1 cellular context compared by ENCODE assay signal in genomic region chr1:20480261-20481157, GRCh38.
TF ChIP-seq lines count a peak whose summit lies in the region.

No MANE protein-coding gene starts in this region.

TF ChIP-seq in HepG2, 621 proteins besides CTCF, POLR2A, EP300 and RAD21 (continued from another document and continues in another):
- TF ChIP-seq ZSCAN12 (CRISPR knock-in tag; IDR thresholded peaks at IDR 0.05) = no peak
- peak; percentile 97 for TF ChIP-seq NCOA2 (CRISPR knock-in tag; IDR thresholded peaks at IDR 0.05)
- TF ChIP-seq ZNF432 (CRISPR knock-in tag; IDR thresholded peaks at IDR 0.05; ENCODE audit: borderline replicate concordance) = no peak
- peak; percentile 74 for TF ChIP-seq TCF7 (IDR thresholded peaks at IDR 0.05; ENCODE audit: low read depth)
- no peak for TF ChIP-seq PRMT3 (CRISPR knock-in tag; IDR thresholded peaks at IDR 0.05; ENCODE audit: borderline replicate concordance, low read depth)
- TF ChIP-seq ZNF580 (CRISPR knock-in tag; IDR thresholded peaks at IDR 0.05; ENCODE audit: borderline replicate concordance, low read depth) = peak; percentile 68; the same call in 1 of the 2 replicates
- TF ChIP-seq ISL2 (CRISPR knock-in tag; IDR thresholded peaks at IDR 0.05) = peak; percentile 85
- no peak for TF ChIP-seq NONO (IDR thresholded peaks at IDR 0.05)
- peak; percentile 69 for TF ChIP-seq NONO (CRISPR knock-in tag; conservative IDR thresholded peaks at IDR 0.05)
- TF ChIP-seq ZNF83 (CRISPR knock-in tag; IDR thresholded peaks at IDR 0.05; ENCODE audit: borderline replicate concordance) = no peak
- no peak for TF ChIP-seq ZNF7 (CRISPR knock-in tag; IDR thresholded peaks at IDR 0.05)
- no peak for TF ChIP-seq RNF2 (conservative IDR thresholded peaks at IDR 0.05; ENCODE audit: low read depth)
- TF ChIP-seq FOXK1 (CRISPR knock-in tag; IDR thresholded peaks at IDR 0.05; ENCODE audit: borderline replicate concordance, low read depth) = peak; percentile 55; the same call in 1 of the 2 replicates
- no peak for TF ChIP-seq BRF2 (CRISPR knock-in tag; IDR thresholded peaks at IDR 0.05)
- TF ChIP-seq, protein P1, sequence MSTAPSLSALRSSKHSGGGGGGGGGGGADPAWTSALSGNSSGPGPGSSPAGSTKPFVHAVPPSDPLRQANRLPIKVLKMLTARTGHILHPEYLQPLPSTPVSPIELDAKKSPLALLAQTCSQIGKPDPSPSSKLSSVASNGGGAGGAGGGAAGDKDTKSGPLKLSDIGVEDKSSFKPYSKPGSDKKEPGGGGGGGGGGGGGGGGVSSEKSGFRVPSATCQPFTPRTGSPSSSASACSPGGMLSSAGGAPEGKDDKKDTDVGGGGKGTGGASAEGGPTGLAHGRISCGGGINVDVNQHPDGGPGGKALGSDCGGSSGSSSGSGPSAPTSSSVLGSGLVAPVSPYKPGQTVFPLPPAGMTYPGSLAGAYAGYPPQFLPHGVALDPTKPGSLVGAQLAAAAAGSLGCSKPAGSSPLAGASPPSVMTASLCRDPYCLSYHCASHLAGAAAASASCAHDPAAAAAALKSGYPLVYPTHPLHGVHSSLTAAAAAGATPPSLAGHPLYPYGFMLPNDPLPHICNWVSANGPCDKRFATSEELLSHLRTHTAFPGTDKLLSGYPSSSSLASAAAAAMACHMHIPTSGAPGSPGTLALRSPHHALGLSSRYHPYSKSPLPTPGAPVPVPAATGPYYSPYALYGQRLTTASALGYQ (CRISPR knock-in tag; IDR thresholded peaks at IDR 0.05) = peak; percentile 86
- peak; percentile 95; the same call in 1 of the 2 replicates for TF ChIP-seq MIER3 (CRISPR knock-in tag; IDR thresholded peaks at IDR 0.05; ENCODE audit: borderline replicate concordance)
- no peak for TF ChIP-seq ZNF850 (CRISPR knock-in tag; conservative IDR thresholded peaks at IDR 0.05)
- no peak for TF ChIP-seq GABPA (IDR thresholded peaks at IDR 0.05; ENCODE audit: low read depth, low read length)
- peak; percentile 64 for TF ChIP-seq GABPA (CRISPR knock-in tag; IDR thresholded peaks at IDR 0.05; ENCODE audit: low read depth)
- no peak for TF ChIP-seq NPAS2 (CRISPR knock-in tag; IDR thresholded peaks at IDR 0.05; ENCODE audit: borderline replicate concordance)
- TF ChIP-seq GPN1 (CRISPR knock-in tag; IDR thresholded peaks at IDR 0.05; ENCODE audit: borderline replicate concordance) = no peak
- peak; percentile 94 for TF ChIP-seq PITX1 (CRISPR knock-in tag; IDR thresholded peaks at IDR 0.05)
- TF ChIP-seq ATRX (CRISPR knock-in tag; IDR thresholded peaks at IDR 0.05; ENCODE audit: borderline replicate concordance) = no peak
- TF ChIP-seq ETV5 (CRISPR knock-in tag; IDR thresholded peaks at IDR 0.05; ENCODE audit: borderline replicate concordance) = peak; percentile 70; the same call in 1 of the 2 replicates
- no peak for TF ChIP-seq SNAPC2 (CRISPR knock-in tag; IDR thresholded peaks at IDR 0.05)
- no peak for TF ChIP-seq ARNT (IDR thresholded peaks at IDR 0.05)
- peak; percentile 83 for TF ChIP-seq FOXA3 (CRISPR knock-in tag; IDR thresholded peaks at IDR 0.05)
- TF ChIP-seq, protein P2, sequence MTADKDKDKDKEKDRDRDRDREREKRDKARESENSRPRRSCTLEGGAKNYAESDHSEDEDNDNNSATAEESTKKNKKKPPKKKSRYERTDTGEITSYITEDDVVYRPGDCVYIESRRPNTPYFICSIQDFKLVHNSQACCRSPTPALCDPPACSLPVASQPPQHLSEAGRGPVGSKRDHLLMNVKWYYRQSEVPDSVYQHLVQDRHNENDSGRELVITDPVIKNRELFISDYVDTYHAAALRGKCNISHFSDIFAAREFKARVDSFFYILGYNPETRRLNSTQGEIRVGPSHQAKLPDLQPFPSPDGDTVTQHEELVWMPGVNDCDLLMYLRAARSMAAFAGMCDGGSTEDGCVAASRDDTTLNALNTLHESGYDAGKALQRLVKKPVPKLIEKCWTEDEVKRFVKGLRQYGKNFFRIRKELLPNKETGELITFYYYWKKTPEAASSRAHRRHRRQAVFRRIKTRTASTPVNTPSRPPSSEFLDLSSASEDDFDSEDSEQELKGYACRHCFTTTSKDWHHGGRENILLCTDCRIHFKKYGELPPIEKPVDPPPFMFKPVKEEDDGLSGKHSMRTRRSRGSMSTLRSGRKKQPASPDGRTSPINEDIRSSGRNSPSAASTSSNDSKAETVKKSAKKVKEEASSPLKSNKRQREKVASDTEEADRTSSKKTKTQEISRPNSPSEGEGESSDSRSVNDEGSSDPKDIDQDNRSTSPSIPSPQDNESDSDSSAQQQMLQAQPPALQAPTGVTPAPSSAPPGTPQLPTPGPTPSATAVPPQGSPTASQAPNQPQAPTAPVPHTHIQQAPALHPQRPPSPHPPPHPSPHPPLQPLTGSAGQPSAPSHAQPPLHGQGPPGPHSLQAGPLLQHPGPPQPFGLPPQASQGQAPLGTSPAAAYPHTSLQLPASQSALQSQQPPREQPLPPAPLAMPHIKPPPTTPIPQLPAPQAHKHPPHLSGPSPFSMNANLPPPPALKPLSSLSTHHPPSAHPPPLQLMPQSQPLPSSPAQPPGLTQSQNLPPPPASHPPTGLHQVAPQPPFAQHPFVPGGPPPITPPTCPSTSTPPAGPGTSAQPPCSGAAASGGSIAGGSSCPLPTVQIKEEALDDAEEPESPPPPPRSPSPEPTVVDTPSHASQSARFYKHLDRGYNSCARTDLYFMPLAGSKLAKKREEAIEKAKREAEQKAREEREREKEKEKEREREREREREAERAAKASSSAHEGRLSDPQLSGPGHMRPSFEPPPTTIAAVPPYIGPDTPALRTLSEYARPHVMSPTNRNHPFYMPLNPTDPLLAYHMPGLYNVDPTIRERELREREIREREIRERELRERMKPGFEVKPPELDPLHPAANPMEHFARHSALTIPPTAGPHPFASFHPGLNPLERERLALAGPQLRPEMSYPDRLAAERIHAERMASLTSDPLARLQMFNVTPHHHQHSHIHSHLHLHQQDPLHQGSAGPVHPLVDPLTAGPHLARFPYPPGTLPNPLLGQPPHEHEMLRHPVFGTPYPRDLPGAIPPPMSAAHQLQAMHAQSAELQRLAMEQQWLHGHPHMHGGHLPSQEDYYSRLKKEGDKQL (CRISPR knock-in tag; IDR thresholded peaks at IDR 0.05; ENCODE audit: low read depth) = peak; percentile 66; the same call in 1 of the 2 replicates
- TF ChIP-seq, protein P3, sequence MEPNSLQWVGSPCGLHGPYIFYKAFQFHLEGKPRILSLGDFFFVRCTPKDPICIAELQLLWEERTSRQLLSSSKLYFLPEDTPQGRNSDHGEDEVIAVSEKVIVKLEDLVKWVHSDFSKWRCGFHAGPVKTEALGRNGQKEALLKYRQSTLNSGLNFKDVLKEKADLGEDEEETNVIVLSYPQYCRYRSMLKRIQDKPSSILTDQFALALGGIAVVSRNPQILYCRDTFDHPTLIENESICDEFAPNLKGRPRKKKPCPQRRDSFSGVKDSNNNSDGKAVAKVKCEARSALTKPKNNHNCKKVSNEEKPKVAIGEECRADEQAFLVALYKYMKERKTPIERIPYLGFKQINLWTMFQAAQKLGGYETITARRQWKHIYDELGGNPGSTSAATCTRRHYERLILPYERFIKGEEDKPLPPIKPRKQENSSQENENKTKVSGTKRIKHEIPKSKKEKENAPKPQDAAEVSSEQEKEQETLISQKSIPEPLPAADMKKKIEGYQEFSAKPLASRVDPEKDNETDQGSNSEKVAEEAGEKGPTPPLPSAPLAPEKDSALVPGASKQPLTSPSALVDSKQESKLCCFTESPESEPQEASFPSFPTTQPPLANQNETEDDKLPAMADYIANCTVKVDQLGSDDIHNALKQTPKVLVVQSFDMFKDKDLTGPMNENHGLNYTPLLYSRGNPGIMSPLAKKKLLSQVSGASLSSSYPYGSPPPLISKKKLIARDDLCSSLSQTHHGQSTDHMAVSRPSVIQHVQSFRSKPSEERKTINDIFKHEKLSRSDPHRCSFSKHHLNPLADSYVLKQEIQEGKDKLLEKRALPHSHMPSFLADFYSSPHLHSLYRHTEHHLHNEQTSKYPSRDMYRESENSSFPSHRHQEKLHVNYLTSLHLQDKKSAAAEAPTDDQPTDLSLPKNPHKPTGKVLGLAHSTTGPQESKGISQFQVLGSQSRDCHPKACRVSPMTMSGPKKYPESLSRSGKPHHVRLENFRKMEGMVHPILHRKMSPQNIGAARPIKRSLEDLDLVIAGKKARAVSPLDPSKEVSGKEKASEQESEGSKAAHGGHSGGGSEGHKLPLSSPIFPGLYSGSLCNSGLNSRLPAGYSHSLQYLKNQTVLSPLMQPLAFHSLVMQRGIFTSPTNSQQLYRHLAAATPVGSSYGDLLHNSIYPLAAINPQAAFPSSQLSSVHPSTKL (CRISPR knock-in tag; IDR thresholded peaks at IDR 0.05) = peak; percentile 90
- TF ChIP-seq HDAC2 (CRISPR knock-in tag; IDR thresholded peaks at IDR 0.05) = peak; percentile 87
- TF ChIP-seq ZNF501 (CRISPR knock-in tag; IDR thresholded peaks at IDR 0.05) = 0 out of 2 replicates have a peak, but pooled peaks have one; percentile 43
- TF ChIP-seq TAF1 (CRISPR knock-in tag; IDR thresholded peaks at IDR 0.05) = peak; percentile 77
- TF ChIP-seq, protein P4, sequence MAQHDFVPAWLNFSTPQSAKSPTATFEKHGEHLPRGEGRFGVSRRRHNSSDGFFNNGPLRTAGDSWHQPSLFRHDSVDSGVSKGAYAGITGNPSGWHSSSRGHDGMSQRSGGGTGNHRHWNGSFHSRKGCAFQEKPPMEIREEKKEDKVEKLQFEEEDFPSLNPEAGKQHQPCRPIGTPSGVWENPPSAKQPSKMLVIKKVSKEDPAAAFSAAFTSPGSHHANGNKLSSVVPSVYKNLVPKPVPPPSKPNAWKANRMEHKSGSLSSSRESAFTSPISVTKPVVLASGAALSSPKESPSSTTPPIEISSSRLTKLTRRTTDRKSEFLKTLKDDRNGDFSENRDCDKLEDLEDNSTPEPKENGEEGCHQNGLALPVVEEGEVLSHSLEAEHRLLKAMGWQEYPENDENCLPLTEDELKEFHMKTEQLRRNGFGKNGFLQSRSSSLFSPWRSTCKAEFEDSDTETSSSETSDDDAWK (CRISPR knock-in tag; IDR thresholded peaks at IDR 0.05) = no peak
- peak; percentile 19; the same call in 1 of the 2 replicates for TF ChIP-seq ZNF230 (CRISPR knock-in tag; IDR thresholded peaks at IDR 0.05)
- TF ChIP-seq EZH2 (conservative IDR thresholded peaks at IDR 0.05; ENCODE audit: low read depth, low read length) = no peak
- no peak for TF ChIP-seq ZNF713 (CRISPR knock-in tag; IDR thresholded peaks at IDR 0.05)
- peak; percentile 89; the same call in 1 of the 2 replicates for TF ChIP-seq TFE3 (CRISPR knock-in tag; IDR thresholded peaks at IDR 0.05)
- peak; percentile 49; the same call in 1 of the 2 replicates for TF ChIP-seq ZMYM2 (CRISPR knock-in tag; IDR thresholded peaks at IDR 0.05)
- TF ChIP-seq RARG (CRISPR knock-in tag; IDR thresholded peaks at IDR 0.05; ENCODE audit: low read depth) = no peak
- TF ChIP-seq ZFX (CRISPR knock-in tag; IDR thresholded peaks at IDR 0.05; ENCODE audit: low read depth) = peak; percentile 94
- TF ChIP-seq ZNF598 (CRISPR knock-in tag; IDR thresholded peaks at IDR 0.05; ENCODE audit: borderline replicate concordance) = no peak
- TF ChIP-seq REL (CRISPR knock-in tag; conservative IDR thresholded peaks at IDR 0.05) = 0 out of 2 replicates have a peak, but pooled peaks have one; percentile 12
- no peak for TF ChIP-seq MBD4 (IDR thresholded peaks at IDR 0.05; ENCODE audit: borderline replicate concordance, low read length)
- TF ChIP-seq HES4 (CRISPR knock-in tag; IDR thresholded peaks at IDR 0.05; ENCODE audit: borderline replicate concordance) = no peak
- no peak for TF ChIP-seq KAT7 (CRISPR knock-in tag; IDR thresholded peaks at IDR 0.05; ENCODE audit: borderline replicate concordance)
- no peak for TF ChIP-seq SSRP1 (CRISPR knock-in tag; IDR thresholded peaks at IDR 0.05)
- TF ChIP-seq, protein P5, sequence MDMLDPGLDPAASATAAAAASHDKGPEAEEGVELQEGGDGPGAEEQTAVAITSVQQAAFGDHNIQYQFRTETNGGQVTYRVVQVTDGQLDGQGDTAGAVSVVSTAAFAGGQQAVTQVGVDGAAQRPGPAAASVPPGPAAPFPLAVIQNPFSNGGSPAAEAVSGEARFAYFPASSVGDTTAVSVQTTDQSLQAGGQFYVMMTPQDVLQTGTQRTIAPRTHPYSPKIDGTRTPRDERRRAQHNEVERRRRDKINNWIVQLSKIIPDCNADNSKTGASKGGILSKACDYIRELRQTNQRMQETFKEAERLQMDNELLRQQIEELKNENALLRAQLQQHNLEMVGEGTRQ (IDR thresholded peaks at IDR 0.05; ENCODE audit: low read depth, low read length) = peak; percentile 8; the same call in 1 of the 2 replicates
- TF ChIP-seq, protein P5 (CRISPR knock-in tag; IDR thresholded peaks at IDR 0.05; ENCODE audit: borderline replicate concordance) = no peak; the same call in 1 of the 2 replicates
